1 cellular context compared by ENCODE assay signal in the genomic region with DNA sequence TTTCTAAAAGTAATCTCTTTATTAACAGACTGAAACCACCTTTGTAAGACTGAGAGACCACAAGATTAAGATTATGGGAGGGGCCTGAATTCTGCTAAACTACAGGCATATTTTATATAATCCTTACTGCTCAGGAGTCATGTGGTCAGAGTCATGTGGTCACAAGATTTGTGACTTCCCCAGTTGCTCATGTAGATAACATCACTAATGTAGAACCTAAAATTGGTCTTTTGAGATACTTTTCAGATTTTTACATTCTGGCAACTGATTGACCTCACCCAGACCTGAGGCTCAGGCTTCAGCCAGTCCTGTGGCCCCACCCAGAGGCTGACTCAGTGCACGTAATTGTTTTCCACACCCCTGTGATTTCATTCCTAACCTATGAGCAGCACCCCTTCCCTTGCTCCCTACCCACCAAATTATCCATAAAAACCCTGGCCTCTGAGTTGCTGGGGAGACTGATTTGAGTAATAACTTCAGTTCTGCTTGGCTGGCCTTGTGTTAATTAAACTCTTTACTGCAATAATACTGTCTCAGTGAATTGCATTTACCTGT.
A peak's percentile ranks its signal among the peaks of the same experiment; 100 is the strongest.
TF ChIP-seq lines count a peak whose summit lies in the region.

No MANE protein-coding gene starts in this region.

TF ChIP-seq in HEK293, 187 proteins besides CTCF, POLR2A, EP300 and RAD21 (continued from another document and continues in another):
- TF ChIP-seq, protein P1, sequence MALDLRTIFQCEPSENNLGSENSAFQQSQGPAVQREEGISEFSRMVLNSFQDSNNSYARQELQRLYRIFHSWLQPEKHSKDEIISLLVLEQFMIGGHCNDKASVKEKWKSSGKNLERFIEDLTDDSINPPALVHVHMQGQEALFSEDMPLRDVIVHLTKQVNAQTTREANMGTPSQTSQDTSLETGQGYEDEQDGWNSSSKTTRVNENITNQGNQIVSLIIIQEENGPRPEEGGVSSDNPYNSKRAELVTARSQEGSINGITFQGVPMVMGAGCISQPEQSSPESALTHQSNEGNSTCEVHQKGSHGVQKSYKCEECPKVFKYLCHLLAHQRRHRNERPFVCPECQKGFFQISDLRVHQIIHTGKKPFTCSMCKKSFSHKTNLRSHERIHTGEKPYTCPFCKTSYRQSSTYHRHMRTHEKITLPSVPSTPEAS (tag by site-specific recombination; IDR thresholded peaks at IDR 0.05), result no peak
- TF ChIP-seq BCL11A (tag by site-specific recombination; IDR thresholded peaks at IDR 0.05; ENCODE audit: low read depth) (0 out of 2 replicates have a peak, but pooled peaks have one; percentile 21), ZNF664 (tag by site-specific recombination; IDR thresholded peaks at IDR 0.05) (peak; percentile 44), MZF1 (tag by site-specific recombination; IDR thresholded peaks at IDR 0.05; ENCODE audit: borderline replicate concordance) (no peak), ZBTB8A (tag by site-specific recombination; IDR thresholded peaks at IDR 0.05) (no peak), ZFP69B (tag by site-specific recombination; IDR thresholded peaks at IDR 0.05) (peak; percentile 64; the same call in 1 of the 2 replicates), ZNF248 (tag by site-specific recombination; IDR thresholded peaks at IDR 0.05) (no peak), ZNF416 (tag by site-specific recombination; IDR thresholded peaks at IDR 0.05) (no peak), EGR2 (tag by site-specific recombination; IDR thresholded peaks at IDR 0.05; ENCODE audit: low read depth) (no peak), ZNF621 (tag by site-specific recombination; IDR thresholded peaks at IDR 0.05) (no peak), ZNF600 (tag by site-specific recombination; IDR thresholded peaks at IDR 0.05) (peak; percentile 40; the same call in 1 of the 2 replicates), KLF1 (tag by site-specific recombination; IDR thresholded peaks at IDR 0.05) (peak; percentile 79), HOXC10 (CRISPR knock-in tag; IDR thresholded peaks at IDR 0.05) (no peak), ZNF341 (tag by site-specific recombination; IDR thresholded peaks at IDR 0.05; ENCODE audit: low read depth) (no peak), ZNF10 (tag by site-specific recombination; IDR thresholded peaks at IDR 0.05) (peak; percentile 49; the same call in 1 of the 2 replicates), ZBTB20 (tag by site-specific recombination; IDR thresholded peaks at IDR 0.05) (peak; percentile 77), ZNF433 (tag by site-specific recombination; IDR thresholded peaks at IDR 0.05; ENCODE audit: low read depth) (no peak), ZNF654 (tag by site-specific recombination; IDR thresholded peaks at IDR 0.05; ENCODE audit: low read depth) (peak; percentile 56), KLF10 (tag by site-specific recombination; IDR thresholded peaks at IDR 0.05) (peak; percentile 17; the same call in 1 of the 2 replicates), ZBTB17 (tag by site-specific recombination; IDR thresholded peaks at IDR 0.05) (peak; percentile 45; the same call in 1 of the 2 replicates), ZNF184 (tag by site-specific recombination; IDR thresholded peaks at IDR 0.05) (0 out of 2 replicates have a peak, but pooled peaks have one; percentile 46)
- TF ChIP-seq, protein P2, sequence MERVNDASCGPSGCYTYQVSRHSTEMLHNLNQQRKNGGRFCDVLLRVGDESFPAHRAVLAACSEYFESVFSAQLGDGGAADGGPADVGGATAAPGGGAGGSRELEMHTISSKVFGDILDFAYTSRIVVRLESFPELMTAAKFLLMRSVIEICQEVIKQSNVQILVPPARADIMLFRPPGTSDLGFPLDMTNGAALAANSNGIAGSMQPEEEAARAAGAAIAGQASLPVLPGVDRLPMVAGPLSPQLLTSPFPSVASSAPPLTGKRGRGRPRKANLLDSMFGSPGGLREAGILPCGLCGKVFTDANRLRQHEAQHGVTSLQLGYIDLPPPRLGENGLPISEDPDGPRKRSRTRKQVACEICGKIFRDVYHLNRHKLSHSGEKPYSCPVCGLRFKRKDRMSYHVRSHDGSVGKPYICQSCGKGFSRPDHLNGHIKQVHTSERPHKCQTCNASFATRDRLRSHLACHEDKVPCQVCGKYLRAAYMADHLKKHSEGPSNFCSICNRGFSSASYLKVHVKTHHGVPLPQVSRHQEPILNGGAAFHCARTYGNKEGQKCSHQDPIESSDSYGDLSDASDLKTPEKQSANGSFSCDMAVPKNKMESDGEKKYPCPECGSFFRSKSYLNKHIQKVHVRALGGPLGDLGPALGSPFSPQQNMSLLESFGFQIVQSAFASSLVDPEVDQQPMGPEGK (tag by site-specific recombination; IDR thresholded peaks at IDR 0.05), result peak; percentile 56
- TF ChIP-seq, protein P3, sequence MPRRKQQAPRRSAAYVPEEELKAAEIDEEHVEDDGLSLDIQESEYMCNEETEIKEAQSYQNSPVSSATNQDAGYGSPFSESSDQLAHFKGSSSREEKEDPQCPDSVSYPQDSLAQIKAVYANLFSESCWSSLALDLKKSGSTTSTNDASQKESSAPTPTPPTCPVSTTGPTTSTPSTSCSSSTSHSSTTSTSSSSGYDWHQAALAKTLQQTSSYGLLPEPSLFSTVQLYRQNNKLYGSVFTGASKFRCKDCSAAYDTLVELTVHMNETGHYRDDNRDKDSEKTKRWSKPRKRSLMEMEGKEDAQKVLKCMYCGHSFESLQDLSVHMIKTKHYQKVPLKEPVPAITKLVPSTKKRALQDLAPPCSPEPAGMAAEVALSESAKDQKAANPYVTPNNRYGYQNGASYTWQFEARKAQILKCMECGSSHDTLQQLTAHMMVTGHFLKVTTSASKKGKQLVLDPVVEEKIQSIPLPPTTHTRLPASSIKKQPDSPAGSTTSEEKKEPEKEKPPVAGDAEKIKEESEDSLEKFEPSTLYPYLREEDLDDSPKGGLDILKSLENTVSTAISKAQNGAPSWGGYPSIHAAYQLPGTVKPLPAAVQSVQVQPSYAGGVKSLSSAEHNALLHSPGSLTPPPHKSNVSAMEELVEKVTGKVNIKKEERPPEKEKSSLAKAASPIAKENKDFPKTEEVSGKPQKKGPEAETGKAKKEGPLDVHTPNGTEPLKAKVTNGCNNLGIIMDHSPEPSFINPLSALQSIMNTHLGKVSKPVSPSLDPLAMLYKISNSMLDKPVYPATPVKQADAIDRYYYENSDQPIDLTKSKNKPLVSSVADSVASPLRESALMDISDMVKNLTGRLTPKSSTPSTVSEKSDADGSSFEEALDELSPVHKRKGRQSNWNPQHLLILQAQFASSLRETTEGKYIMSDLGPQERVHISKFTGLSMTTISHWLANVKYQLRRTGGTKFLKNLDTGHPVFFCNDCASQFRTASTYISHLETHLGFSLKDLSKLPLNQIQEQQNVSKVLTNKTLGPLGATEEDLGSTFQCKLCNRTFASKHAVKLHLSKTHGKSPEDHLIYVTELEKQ (tag by site-specific recombination; IDR thresholded peaks at IDR 0.05; ENCODE audit: borderline replicate concordance), result no peak
- TF ChIP-seq, protein P4, sequence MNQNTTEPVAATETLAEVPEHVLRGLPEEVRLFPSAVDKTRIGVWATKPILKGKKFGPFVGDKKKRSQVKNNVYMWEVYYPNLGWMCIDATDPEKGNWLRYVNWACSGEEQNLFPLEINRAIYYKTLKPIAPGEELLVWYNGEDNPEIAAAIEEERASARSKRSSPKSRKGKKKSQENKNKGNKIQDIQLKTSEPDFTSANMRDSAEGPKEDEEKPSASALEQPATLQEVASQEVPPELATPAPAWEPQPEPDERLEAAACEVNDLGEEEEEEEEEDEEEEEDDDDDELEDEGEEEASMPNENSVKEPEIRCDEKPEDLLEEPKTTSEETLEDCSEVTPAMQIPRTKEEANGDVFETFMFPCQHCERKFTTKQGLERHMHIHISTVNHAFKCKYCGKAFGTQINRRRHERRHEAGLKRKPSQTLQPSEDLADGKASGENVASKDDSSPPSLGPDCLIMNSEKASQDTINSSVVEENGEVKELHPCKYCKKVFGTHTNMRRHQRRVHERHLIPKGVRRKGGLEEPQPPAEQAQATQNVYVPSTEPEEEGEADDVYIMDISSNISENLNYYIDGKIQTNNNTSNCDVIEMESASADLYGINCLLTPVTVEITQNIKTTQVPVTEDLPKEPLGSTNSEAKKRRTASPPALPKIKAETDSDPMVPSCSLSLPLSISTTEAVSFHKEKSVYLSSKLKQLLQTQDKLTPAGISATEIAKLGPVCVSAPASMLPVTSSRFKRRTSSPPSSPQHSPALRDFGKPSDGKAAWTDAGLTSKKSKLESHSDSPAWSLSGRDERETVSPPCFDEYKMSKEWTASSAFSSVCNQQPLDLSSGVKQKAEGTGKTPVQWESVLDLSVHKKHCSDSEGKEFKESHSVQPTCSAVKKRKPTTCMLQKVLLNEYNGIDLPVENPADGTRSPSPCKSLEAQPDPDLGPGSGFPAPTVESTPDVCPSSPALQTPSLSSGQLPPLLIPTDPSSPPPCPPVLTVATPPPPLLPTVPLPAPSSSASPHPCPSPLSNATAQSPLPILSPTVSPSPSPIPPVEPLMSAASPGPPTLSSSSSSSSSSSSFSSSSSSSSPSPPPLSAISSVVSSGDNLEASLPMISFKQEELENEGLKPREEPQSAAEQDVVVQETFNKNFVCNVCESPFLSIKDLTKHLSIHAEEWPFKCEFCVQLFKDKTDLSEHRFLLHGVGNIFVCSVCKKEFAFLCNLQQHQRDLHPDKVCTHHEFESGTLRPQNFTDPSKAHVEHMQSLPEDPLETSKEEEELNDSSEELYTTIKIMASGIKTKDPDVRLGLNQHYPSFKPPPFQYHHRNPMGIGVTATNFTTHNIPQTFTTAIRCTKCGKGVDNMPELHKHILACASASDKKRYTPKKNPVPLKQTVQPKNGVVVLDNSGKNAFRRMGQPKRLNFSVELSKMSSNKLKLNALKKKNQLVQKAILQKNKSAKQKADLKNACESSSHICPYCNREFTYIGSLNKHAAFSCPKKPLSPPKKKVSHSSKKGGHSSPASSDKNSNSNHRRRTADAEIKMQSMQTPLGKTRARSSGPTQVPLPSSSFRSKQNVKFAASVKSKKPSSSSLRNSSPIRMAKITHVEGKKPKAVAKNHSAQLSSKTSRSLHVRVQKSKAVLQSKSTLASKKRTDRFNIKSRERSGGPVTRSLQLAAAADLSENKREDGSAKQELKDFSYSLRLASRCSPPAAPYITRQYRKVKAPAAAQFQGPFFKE (tag by site-specific recombination; IDR thresholded peaks at IDR 0.05; ENCODE audit: borderline replicate concordance), result no peak
- TF ChIP-seq, protein P5, sequence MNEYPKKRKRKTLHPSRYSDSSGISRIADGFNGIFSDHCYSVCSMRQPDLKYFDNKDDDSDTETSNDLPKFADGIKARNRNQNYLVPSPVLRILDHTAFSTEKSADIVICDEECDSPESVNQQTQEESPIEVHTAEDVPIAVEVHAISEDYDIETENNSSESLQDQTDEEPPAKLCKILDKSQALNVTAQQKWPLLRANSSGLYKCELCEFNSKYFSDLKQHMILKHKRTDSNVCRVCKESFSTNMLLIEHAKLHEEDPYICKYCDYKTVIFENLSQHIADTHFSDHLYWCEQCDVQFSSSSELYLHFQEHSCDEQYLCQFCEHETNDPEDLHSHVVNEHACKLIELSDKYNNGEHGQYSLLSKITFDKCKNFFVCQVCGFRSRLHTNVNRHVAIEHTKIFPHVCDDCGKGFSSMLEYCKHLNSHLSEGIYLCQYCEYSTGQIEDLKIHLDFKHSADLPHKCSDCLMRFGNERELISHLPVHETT (tag by site-specific recombination; IDR thresholded peaks at IDR 0.05), result no peak
- TF ChIP-seq, protein P6, sequence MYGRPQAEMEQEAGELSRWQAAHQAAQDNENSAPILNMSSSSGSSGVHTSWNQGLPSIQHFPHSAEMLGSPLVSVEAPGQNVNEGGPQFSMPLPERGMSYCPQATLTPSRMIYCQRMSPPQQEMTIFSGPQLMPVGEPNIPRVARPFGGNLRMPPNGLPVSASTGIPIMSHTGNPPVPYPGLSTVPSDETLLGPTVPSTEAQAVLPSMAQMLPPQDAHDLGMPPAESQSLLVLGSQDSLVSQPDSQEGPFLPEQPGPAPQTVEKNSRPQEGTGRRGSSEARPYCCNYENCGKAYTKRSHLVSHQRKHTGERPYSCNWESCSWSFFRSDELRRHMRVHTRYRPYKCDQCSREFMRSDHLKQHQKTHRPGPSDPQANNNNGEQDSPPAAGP (tag by site-specific recombination; IDR thresholded peaks at IDR 0.05), result peak; percentile 87
- TF ChIP-seq, protein P7, sequence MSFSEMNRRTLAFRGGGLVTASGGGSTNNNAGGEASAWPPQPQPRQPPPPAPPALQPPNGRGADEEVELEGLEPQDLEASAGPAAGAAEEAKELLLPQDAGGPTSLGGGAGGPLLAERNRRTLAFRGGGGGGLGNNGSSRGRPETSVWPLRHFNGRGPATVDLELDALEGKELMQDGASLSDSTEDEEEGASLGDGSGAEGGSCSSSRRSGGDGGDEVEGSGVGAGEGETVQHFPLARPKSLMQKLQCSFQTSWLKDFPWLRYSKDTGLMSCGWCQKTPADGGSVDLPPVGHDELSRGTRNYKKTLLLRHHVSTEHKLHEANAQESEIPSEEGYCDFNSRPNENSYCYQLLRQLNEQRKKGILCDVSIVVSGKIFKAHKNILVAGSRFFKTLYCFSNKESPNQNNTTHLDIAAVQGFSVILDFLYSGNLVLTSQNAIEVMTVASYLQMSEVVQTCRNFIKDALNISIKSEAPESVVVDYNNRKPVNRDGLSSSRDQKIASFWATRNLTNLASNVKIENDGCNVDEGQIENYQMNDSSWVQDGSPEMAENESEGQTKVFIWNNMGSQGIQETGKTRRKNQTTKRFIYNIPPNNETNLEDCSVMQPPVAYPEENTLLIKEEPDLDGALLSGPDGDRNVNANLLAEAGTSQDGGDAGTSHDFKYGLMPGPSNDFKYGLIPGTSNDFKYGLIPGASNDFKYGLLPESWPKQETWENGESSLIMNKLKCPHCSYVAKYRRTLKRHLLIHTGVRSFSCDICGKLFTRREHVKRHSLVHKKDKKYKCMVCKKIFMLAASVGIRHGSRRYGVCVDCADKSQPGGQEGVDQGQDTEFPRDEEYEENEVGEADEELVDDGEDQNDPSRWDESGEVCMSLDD (tag by site-specific recombination; IDR thresholded peaks at IDR 0.05), result no peak
- TF ChIP-seq, protein P8, sequence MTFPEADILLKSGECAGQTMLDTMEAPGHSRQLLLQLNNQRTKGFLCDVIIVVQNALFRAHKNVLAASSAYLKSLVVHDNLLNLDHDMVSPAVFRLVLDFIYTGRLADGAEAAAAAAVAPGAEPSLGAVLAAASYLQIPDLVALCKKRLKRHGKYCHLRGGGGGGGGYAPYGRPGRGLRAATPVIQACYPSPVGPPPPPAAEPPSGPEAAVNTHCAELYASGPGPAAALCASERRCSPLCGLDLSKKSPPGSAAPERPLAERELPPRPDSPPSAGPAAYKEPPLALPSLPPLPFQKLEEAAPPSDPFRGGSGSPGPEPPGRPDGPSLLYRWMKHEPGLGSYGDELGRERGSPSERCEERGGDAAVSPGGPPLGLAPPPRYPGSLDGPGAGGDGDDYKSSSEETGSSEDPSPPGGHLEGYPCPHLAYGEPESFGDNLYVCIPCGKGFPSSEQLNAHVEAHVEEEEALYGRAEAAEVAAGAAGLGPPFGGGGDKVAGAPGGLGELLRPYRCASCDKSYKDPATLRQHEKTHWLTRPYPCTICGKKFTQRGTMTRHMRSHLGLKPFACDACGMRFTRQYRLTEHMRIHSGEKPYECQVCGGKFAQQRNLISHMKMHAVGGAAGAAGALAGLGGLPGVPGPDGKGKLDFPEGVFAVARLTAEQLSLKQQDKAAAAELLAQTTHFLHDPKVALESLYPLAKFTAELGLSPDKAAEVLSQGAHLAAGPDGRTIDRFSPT (tag by site-specific recombination; IDR thresholded peaks at IDR 0.05), result 0 out of 2 replicates have a peak, but pooled peaks have one; percentile 24
- TF ChIP-seq, protein P9, sequence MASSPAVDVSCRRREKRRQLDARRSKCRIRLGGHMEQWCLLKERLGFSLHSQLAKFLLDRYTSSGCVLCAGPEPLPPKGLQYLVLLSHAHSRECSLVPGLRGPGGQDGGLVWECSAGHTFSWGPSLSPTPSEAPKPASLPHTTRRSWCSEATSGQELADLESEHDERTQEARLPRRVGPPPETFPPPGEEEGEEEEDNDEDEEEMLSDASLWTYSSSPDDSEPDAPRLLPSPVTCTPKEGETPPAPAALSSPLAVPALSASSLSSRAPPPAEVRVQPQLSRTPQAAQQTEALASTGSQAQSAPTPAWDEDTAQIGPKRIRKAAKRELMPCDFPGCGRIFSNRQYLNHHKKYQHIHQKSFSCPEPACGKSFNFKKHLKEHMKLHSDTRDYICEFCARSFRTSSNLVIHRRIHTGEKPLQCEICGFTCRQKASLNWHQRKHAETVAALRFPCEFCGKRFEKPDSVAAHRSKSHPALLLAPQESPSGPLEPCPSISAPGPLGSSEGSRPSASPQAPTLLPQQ (tag by site-specific recombination; IDR thresholded peaks at IDR 0.05), result peak; percentile 44; the same call in 1 of the 2 replicates
